14 cellular contexts compared by ENCODE assay signal in genomic region chr18:63208676-63209075, GRCh38.
DNase-seq lines count a peak whose midpoint lies in the region; ATAC-seq, FAIRE-seq and TF ChIP-seq lines count a peak whose summit lies in the region.
"Had no signal": no experiment of that assay in that cellular context is flagged by ENCODE, and none has a peak within 500 bp of the region (broad histone marks: within the 10 kb centered on the region; RNA-seq: fewer than 3 reads in every experiment).

No MANE protein-coding gene starts in this region.

- ATAC-seq in activated naive CD4-positive, alpha-beta T cell treated with anti-CD3 and anti-CD28 coated beads, Interleukin-2, amount 50 U/mL, for 72 hours: peak in 1 of 2 donors; percentile 12
- ATAC-seq in stimulated activated naive B cell treated with anti-CD40 and anti-IgM and Interleukin-4, amounts not matched to agents 10 μg/mL and 1 μg/mL and 100 μg/mL, for 72 hours (replicated peaks): no peak
- ATAC-seq in GM21619 (IDR thresholded peaks at IDR 0.05; ENCODE audit: unreplicated experiment): no peak
- ATAC-seq: left colon had no signal

- in situ Hi-C loops in mammary epithelial cell (cut with MboI; ENCODE audit: low sequenced_read_pairs in 2 of 2): no loop called here

- no peak for TF ChIP-seq CTCF in breast epithelium (IDR thresholded peaks at IDR 0.05)
- TF ChIP-seq CTCF in mammary epithelial cell (conservative IDR thresholded peaks at IDR 0.05 in 1 of 2, IDR thresholded peaks at IDR 0.05 in 1 of 2; ENCODE audit: extremely low read depth in 1 of 2, insufficient read depth in 1 of 2, low read depth in 1 of 2, low read length in 2 of 2): no peak

- H3K27ac Mint-ChIP-seq in activated naive CD4-positive, alpha-beta T cell treated with anti-CD3 and anti-CD28 coated beads, Interleukin-2, amount 50 U/mL, for 72 hours: peak overlapping the region; percentile 77 to 83
- H3K27ac Mint-ChIP-seq in stimulated activated naive B cell treated with anti-CD40 and anti-IgM and Interleukin-4, amounts not matched to agents 10 μg/mL and 1 μg/mL and 100 μg/mL, for 72 hours: peak overlapping the region; percentile 22

- peaks cover 63 to 89% of the 10 kb centered on the region in 2 donors for H3K4me1 Mint-ChIP-seq in stimulated activated naive B cell treated with anti-CD40 and anti-IgM and Interleukin-4, amounts not matched to agents 10 μg/mL and 1 μg/mL and 100 μg/mL, for 72 hours

- DNase-seq in breast epithelium (ENCODE audit: low spot score in 2 of 2) (no peak), mammary epithelial cell (no peak), GM19239 (ENCODE audit: insufficient read length, low spot score) (no peak), GF-D8 (lab: John Stamatoyannopoulos, UW) (no peak), kidney glomerular epithelial cell (lab: John Stamatoyannopoulos, UW) (no peak)
- DNase-seq in activated naive CD4-positive, alpha-beta T cell treated with anti-CD3 and anti-CD28 coated beads, Interleukin-2, amount 50 U/mL, for 72 hours (ENCODE audit: low spot score in 2 of 2): no peak
- DNase-seq in stimulated activated naive B cell treated with anti-CD40 and anti-IgM and Interleukin-4, amounts not matched to agents 10 μg/mL and 1 μg/mL and 100 μg/mL, for 72 hours: no peak
- DNase-seq: head of caudate nucleus; left colon; NK-92 treated with Interleukin-12 subunit alpha and Interleukin-12 subunit beta, amount 100 ng/mL, for 24 hours had no signal

- H3K9me3 Mint-ChIP-seq in activated naive CD4-positive, alpha-beta T cell treated with anti-CD3 and anti-CD28 coated beads, Interleukin-2, amount 50 U/mL, for 72 hours: peaks cover 0 to under 1% of the 10 kb centered on the region in 2 donors
- H3K9me3 Mint-ChIP-seq in stimulated activated naive B cell treated with anti-CD40 and anti-IgM and Interleukin-4, amounts not matched to agents 10 μg/mL and 1 μg/mL and 100 μg/mL, for 72 hours: no peaks in the 10 kb centered on the region
- H3K9me3 Mint-ChIP-seq: neural crest cell had no signal

- dilution Hi-C loops in mammary epithelial cell (cut with HindIII; ENCODE audit: low sequenced_read_pairs): no loop called here

- peak overlapping the region; percentile 30 to 70 for H3K4me3 Mint-ChIP-seq in stimulated activated naive B cell treated with anti-CD40 and anti-IgM and Interleukin-4, amounts not matched to agents 10 μg/mL and 1 μg/mL and 100 μg/mL, for 72 hours
- H3K4me3 Mint-ChIP-seq: neural crest cell had no signal

- no peaks in the 10 kb centered on the region for H3K4me1 ChIP-seq in breast epithelium
- no peaks in the 10 kb centered on the region for H3K4me1 ChIP-seq in mammary epithelial cell (ENCODE audit: insufficient read depth, low read length)

- no peak overlapping the region for H3K4me2 ChIP-seq in mammary epithelial cell (ENCODE audit: insufficient read depth, low read depth, low read length)

- H3K36me3 Mint-ChIP-seq in activated naive CD4-positive, alpha-beta T cell treated with anti-CD3 and anti-CD28 coated beads, Interleukin-2, amount 50 U/mL, for 72 hours: peaks cover 12 to 34% of the 10 kb centered on the region in 2 donors
- peaks cover 44 to 57% of the 10 kb centered on the region in 2 donors for H3K36me3 Mint-ChIP-seq in stimulated activated naive B cell treated with anti-CD40 and anti-IgM and Interleukin-4, amounts not matched to agents 10 μg/mL and 1 μg/mL and 100 μg/mL, for 72 hours

- no peak overlapping the region for H3K9ac ChIP-seq in mammary epithelial cell (ENCODE audit: insufficient read depth, low read length)

- no peaks in the 10 kb centered on the region for H3K79me2 ChIP-seq in mammary epithelial cell (ENCODE audit: insufficient read depth, low read length)

- CTCF ChIA-PET in mammary epithelial cell (lab: Charles Lee; ENCODE audit: low non-redundant PET): no interaction called here

- BruUV-seq in mammary epithelial cell (replicated peaks; lab: Mats Ljungman, UMichigan): no TSS peak

- intact Hi-C loops in breast epithelium (cut with DNase I; ENCODE audit: low total_unique reads): no loop called here
- intact Hi-C loops in mammary epithelial cell (cut with micrococcal nuclease): loop anchor here (10.0 kb wide), 1 partner anchor 74 kb away; no protein-coding TSS in a partner anchor

- H2AFZ ChIP-seq in mammary epithelial cell (ENCODE audit: low read depth, low read length): no peak overlapping the region

- H4K20me1 ChIP-seq in mammary epithelial cell (ENCODE audit: insufficient read depth, low read length): no peaks in the 10 kb centered on the region

- H3K4me3 ChIP-seq in breast epithelium (no peak overlapping the region), mammary epithelial cell (replicated peaks in 1 of 3; ENCODE audit: insufficient read depth in 1 of 3, low read depth in 2 of 3, low read length in 3 of 3) (no peak overlapping the region)
- H3K4me3 ChIP-seq: tibial nerve had no signal

- H3K27ac ChIP-seq in breast epithelium: peak overlapping the region; percentile 33 to 38
- no peak overlapping the region for H3K27ac ChIP-seq in mammary epithelial cell (ENCODE audit: insufficient read depth, low read depth, low read length)
- H3K27ac ChIP-seq: tibial nerve had no signal

- 0% methylated on average over 1 of the region's 3 CpGs for WGBS in mammary epithelial cell (ENCODE audit: low coverage, missing lambda C conversion rate)

- FAIRE-seq in GM19239 (lab: Jason Lieb, UNC): peak; percentile 35
- FAIRE-seq: H54 had no signal

- no peaks in the 10 kb centered on the region for H3K9me3 ChIP-seq in breast epithelium
- no peaks in the 10 kb centered on the region for H3K9me3 ChIP-seq in mammary epithelial cell (replicated peaks; ENCODE audit: insufficient read depth, low read length)
- H3K9me3 ChIP-seq: tibial nerve had no signal

- no peaks in the 10 kb centered on the region for H3K27me3 Mint-ChIP-seq in stimulated activated naive B cell treated with anti-CD40 and anti-IgM and Interleukin-4, amounts not matched to agents 10 μg/mL and 1 μg/mL and 100 μg/mL, for 72 hours

- no peak for TF ChIP-seq POLR2A in breast epithelium (IDR thresholded peaks at IDR 0.05)

- no peaks in the 10 kb centered on the region for H3K27me3 ChIP-seq in breast epithelium
- H3K27me3 ChIP-seq in mammary epithelial cell (ENCODE audit: insufficient read depth, low read length): peaks cover 3% of the 10 kb centered on the region
- H3K27me3 ChIP-seq: tibial nerve had no signal

- no peaks in the 10 kb centered on the region for H3K36me3 ChIP-seq in breast epithelium
- H3K36me3 ChIP-seq in mammary epithelial cell (ENCODE audit: insufficient read depth, low read length): no peaks in the 10 kb centered on the region
- H3K36me3 ChIP-seq: tibial nerve had no signal
